In the genomic region with DNA sequence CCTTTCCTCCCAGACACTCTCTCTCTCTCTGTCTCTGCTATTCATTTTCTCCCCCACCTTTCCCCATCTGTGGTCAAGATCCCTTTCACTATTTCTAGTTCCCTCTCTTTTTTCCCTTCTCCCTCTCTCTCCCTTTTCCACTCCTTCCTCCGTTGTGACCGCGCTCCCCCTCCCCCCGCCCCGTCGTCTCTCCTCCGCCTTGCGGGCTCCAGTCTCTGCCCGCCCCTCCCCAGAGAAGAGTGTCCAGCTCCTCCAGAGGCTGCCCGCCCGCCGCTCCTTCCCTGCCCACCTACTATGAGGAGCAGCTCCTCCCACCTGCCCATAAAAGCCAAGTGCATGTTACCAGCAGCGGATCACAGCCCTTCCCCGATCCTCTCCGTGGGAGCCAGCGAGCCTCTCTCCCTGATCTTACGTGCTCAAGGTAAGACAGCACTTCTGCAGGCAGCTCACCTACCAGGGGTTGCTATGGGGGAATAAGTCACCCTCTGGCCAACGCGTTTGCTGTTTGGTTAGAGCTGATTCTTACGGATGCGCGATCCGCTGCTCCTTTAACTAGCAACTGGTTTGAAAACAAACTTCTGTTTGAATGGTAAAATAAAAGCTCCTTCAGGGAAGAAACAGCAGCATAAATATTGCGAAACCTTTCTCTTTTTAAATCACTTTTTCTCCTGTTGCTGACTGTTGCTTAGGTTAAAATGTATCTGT, we compare ENCODE assay signal across 8 cellular contexts. TPM values are rescaled to one million over a fixed set of nuclear protein-coding genes. Genes with fewer than 3 reads are reported as not detected.
A peak's percentile ranks its signal among the peaks of the same experiment; 100 is the strongest.
DNase-seq lines count a peak whose midpoint lies in the region; ATAC-seq and FAIRE-seq lines count a peak whose summit lies in the region.

Gene COL8A1, plus strand, starts transcription at position 351 of the 705 bp plus-strand sequence. CDS start 152,089 bp downstream, outside the sequence.

- peaks cover 0 to 5% (median 0%) of the 10 kb centered on the region in 5 donors for H3K36me3 Mint-ChIP-seq in naive thymus-derived CD4-positive, alpha-beta T cell

- intact Hi-C loops in naive thymus-derived CD4-positive, alpha-beta T cell (cut with micrococcal nuclease): no loop called here

- DNase-seq in EH (ENCODE audit: low read depth) (peak; percentile 83), RCC 7860 (ENCODE audit: low spot score) (peak; percentile 85), fibroblast of gingiva (ENCODE audit: low read depth) (peak; percentile 73), NCI-H526 (lab: John Stamatoyannopoulos, UW) (no peak), pons (ENCODE audit: low spot score) (no peak), NCI-H1694 (lab: John Stamatoyannopoulos, UW) (no peak)
- DNase-seq in naive thymus-derived CD4-positive, alpha-beta T cell: no peak

- peaks cover 0 to 5% (median 0%) of the 10 kb centered on the region in 11 donors for H3K9me3 Mint-ChIP-seq in naive thymus-derived CD4-positive, alpha-beta T cell

- H3K27me3 Mint-ChIP-seq in naive thymus-derived CD4-positive, alpha-beta T cell: peaks cover 68 to 89% (median 78%) of the 10 kb centered on the region in 5 donors

- no peak within 1 kb of the TSS for H3K27ac ChIP-seq in naive thymus-derived CD4-positive, alpha-beta T cell (ENCODE audit: low read depth, low read length)

- H3K27me3 ChIP-seq in naive thymus-derived CD4-positive, alpha-beta T cell (ENCODE audit: control insufficient read depth in 2 of 2, insufficient read depth in 2 of 2, low read length in 2 of 2): peaks cover 0 to 7% of the 10 kb centered on the region in 2 donors

- CTCF ChIA-PET in naive thymus-derived CD4-positive, alpha-beta T cell (lab: Charles Lee): no interaction called here

- no peaks in the 10 kb centered on the region for H3K4me1 ChIP-seq in naive thymus-derived CD4-positive, alpha-beta T cell (ENCODE audit: control insufficient read depth in 2 of 2, insufficient read depth in 2 of 2, low read length in 2 of 2)

- no peaks in the 10 kb centered on the region for H3K36me3 ChIP-seq in naive thymus-derived CD4-positive, alpha-beta T cell (ENCODE audit: control insufficient read depth in 2 of 3, insufficient read depth in 3 of 3, low read length in 3 of 3)

- no peaks in the 10 kb centered on the region for H3K9me3 ChIP-seq in naive thymus-derived CD4-positive, alpha-beta T cell (ENCODE audit: control insufficient read depth in 2 of 3, low read length in 3 of 3)

- H3K4me3 Mint-ChIP-seq in naive thymus-derived CD4-positive, alpha-beta T cell: peak within 1 kb of the TSS; percentile 42 to 79 (median 64)

- POLR2A ChIA-PET in naive thymus-derived CD4-positive, alpha-beta T cell (lab: Charles Lee): interaction anchor here (0.7 kb wide), 1 partner anchor 12 kb away, joined by 3 read pairs; no protein-coding TSS in a partner anchor

- peaks cover 13 to 22% (median 17%) of the 10 kb centered on the region in 7 donors for H3K4me1 Mint-ChIP-seq in naive thymus-derived CD4-positive, alpha-beta T cell

- FAIRE-seq in RCC 7860 (lab: Jason Lieb, UNC): peak; percentile 61

- ATAC-seq in naive thymus-derived CD4-positive, alpha-beta T cell: no peak
- no peak for ATAC-seq in GM19463 (IDR thresholded peaks at IDR 0.05; ENCODE audit: unreplicated experiment)

- H3K27ac Mint-ChIP-seq in naive thymus-derived CD4-positive, alpha-beta T cell: peak within 1 kb of the TSS in 1 of 9 donors; percentile 13

- no peak within 1 kb of the TSS for H3K4me3 ChIP-seq in naive thymus-derived CD4-positive, alpha-beta T cell (ENCODE audit: low read length)

RNA-seq across cellular contexts. Expression of gene COL8A1, which starts in this region (rescaled TPM):
- total RNA-seq in naive thymus-derived CD4-positive, alpha-beta T cell: under 1 TPM in 4 of 5 experiments, not detected in 1; 0.13 to 0.24 (median 0.14) TPM
- polyA plus RNA-seq in naive thymus-derived CD4-positive, alpha-beta T cell: not detected

Comparison
In these comparisons a context has a peak if more than half of its experiments do, and no peak if none do; other contexts are left out.
1. DNase-seq: peak in EH (single experiment), RCC 7860 (single experiment) and fibroblast of gingiva (single experiment); none in naive thymus-derived CD4-positive, alpha-beta T cell (0 of 9), NCI-H526 (0 of 2), pons (single experiment) and NCI-H1694 (single experiment).